17 cellular contexts compared by ENCODE assay signal in genomic region chr5:179825655-179826182, GRCh38. TPM values are rescaled to one million over a fixed set of nuclear protein-coding genes. Genes with fewer than 3 reads are reported as not detected.
DNase-seq lines count a peak whose midpoint lies in the region; ATAC-seq, FAIRE-seq and TF ChIP-seq lines count a peak whose summit lies in the region.
"Had no signal": no experiment of that assay in that cellular context is flagged by ENCODE, and none has a peak within 500 bp of the region (broad histone marks: within the 10 kb centered on the region; RNA-seq: fewer than 3 reads in every experiment).

No MANE protein-coding gene starts in this region.

- H3K4me3 Mint-ChIP-seq in Calu3 (ENCODE audit: low read depth, unreplicated experiment): peak overlapping the region; percentile 97
- no peak overlapping the region for H3K4me3 Mint-ChIP-seq in naive thymus-derived CD8-positive, alpha-beta T cell
- H3K4me3 Mint-ChIP-seq: T-helper 1 cell treated with Interleukin-12 subunit alpha and Interleukin-12 subunit beta and Interleukin-4 antibody, amounts not matched to agents 30 μg/mL and 1 μg/mL, for 36 hours had no signal

- peak overlapping the region; percentile 81 for H3K27ac Mint-ChIP-seq in Calu3 (ENCODE audit: unreplicated experiment)
- peak overlapping the region in 3 of 10 donors; percentile 8 to 55 (median 44) for H3K27ac Mint-ChIP-seq in naive thymus-derived CD8-positive, alpha-beta T cell
- H3K27ac Mint-ChIP-seq: T-helper 1 cell treated with Interleukin-12 subunit alpha and Interleukin-12 subunit beta and Interleukin-4 antibody, amounts not matched to agents 30 μg/mL and 1 μg/mL, for 36 hours had no signal

- TF ChIP-seq CTCF in Calu3 (IDR thresholded peaks at IDR 0.05; ENCODE audit: unreplicated experiment) (no peak), GM12878 (IDR thresholded peaks at IDR 0.05 in 2 of 3, conservative IDR thresholded peaks at IDR 0.05 in 1 of 3; ENCODE audit: control insufficient read depth in 2 of 3, extremely low read depth in 1 of 3, insufficient read depth in 1 of 3, low read depth in 3 of 3, low read length in 3 of 3) (no peak)

- H2AFZ ChIP-seq in GM12878 (ENCODE audit: control insufficient read depth, low read depth, low read length) (no peak overlapping the region), mesenchymal stem cell (ENCODE audit: low read depth, low read length) (no peak overlapping the region)

- H3K4ac ChIP-seq in mesenchymal stem cell (ENCODE audit: low read depth in 1 of 2, low read length in 2 of 2): no peak overlapping the region

- H3K9ac ChIP-seq in GM12878 (ENCODE audit: control insufficient read depth, insufficient read depth, low read length) (no peak overlapping the region), mesenchymal stem cell (ENCODE audit: low read length) (peak overlapping the region; percentile 96)

- peaks cover 15% of the 10 kb centered on the region for H3K79me1 ChIP-seq in mesenchymal stem cell (replicated peaks; ENCODE audit: low read length, poor library complexity, severe bottlenecking)

- peaks cover 17% of the 10 kb centered on the region for H4K20me1 ChIP-seq in GM12878 (ENCODE audit: control insufficient read depth, insufficient read depth)

- RAD21 ChIA-PET in GM12878 (lab: Charles Lee; ENCODE audit: unreplicated experiment): no interaction called here

- H3K4me1 ChIP-seq in GM12878 (ENCODE audit: control insufficient read depth, insufficient read depth, low read length) (peaks cover 11% of the 10 kb centered on the region), mesenchymal stem cell (ENCODE audit: control insufficient read depth, insufficient read depth, low read depth, low read length) (peaks cover 39% of the 10 kb centered on the region)

- POLR2A ChIA-PET in GM12878 (lab: Charles Lee): interaction anchor here (1.2 kb wide), 1 partner anchor 63 kb away, joined by 5 read pairs; no protein-coding TSS in a partner anchor
- POLR2A ChIA-PET in naive thymus-derived CD8-positive, alpha-beta T cell (lab: Charles Lee): interaction anchor here (0.7 to 1.4 kb wide), 3 partner anchors 29 to 81 kb away, joined by 3 to 4 read pairs (median 3); partner anchors contain the start of gene LTC4S

- WGBS in GM12878 (ENCODE audit: insufficient coverage, insufficient replicate concordance, low lambda C conversion rate, missing lambda C conversion rate): 93% methylated on average over 13 of the region's 13 CpGs
- WGBS in mesenchymal stem cell: 93% methylated on average over 13 of the region's 13 CpGs

- no peak for TF ChIP-seq RAD21 in GM12878 (IDR thresholded peaks at IDR 0.05; ENCODE audit: insufficient read depth, low read depth, low read length)

- H2BK15ac ChIP-seq in mesenchymal stem cell (ENCODE audit: low read depth, poor library complexity, severe bottlenecking): no peak overlapping the region

- no peak overlapping the region for H3K18ac ChIP-seq in mesenchymal stem cell (ENCODE audit: low read depth in 1 of 2, low read length in 2 of 2)

- H3K36me3 ChIP-seq in GM12878 (ENCODE audit: control insufficient read depth in 2 of 2, insufficient read depth in 2 of 2, low read length in 1 of 2) (peaks cover 23 to 36% of the 10 kb centered on the region in 2 experiments), mesenchymal stem cell (ENCODE audit: control insufficient read depth in 1 of 2, insufficient read depth in 2 of 2, low read depth in 1 of 2, low read length in 2 of 2) (peaks cover 69 to 89% of the 10 kb centered on the region in 2 experiments)

- ATAC-seq in GM12878: no peak
- no peak for ATAC-seq in naive thymus-derived CD8-positive, alpha-beta T cell
- ATAC-seq in GM21528 (IDR thresholded peaks at IDR 0.05; ENCODE audit: low FRiP score, unreplicated experiment): no peak
- ATAC-seq: activated T-helper 17 cell treated with anti-CD3 and anti-CD28 coated beads, Interleukin-2, amount 50 U/mL, for 72 hours; body of pancreas; gastroesophageal sphincter had no signal

- H3K4me2 ChIP-seq in GM12878 (ENCODE audit: control insufficient read depth, insufficient read depth): no peak overlapping the region
- H3K4me2 ChIP-seq in mesenchymal stem cell (ENCODE audit: low read length, poor library complexity, severe bottlenecking): no peak overlapping the region

- H3K9me3 Mint-ChIP-seq in Calu3 (ENCODE audit: low read depth, unreplicated experiment): no peaks in the 10 kb centered on the region
- no peaks in the 10 kb centered on the region for H3K9me3 Mint-ChIP-seq in naive thymus-derived CD8-positive, alpha-beta T cell
- H3K9me3 Mint-ChIP-seq: activated T-helper 17 cell treated with anti-CD3 and anti-CD28 coated beads, Interleukin-2, amount 50 U/mL, for 72 hours; naive B cell; T-helper 1 cell treated with Interleukin-12 subunit alpha and Interleukin-12 subunit beta and Interleukin-4 antibody, amounts not matched to agents 30 μg/mL and 1 μg/mL, for 36 hours had no signal

- no peak overlapping the region for H3K27ac ChIP-seq in GM12878 (ENCODE audit: control insufficient read depth, insufficient read depth)
- H3K27ac ChIP-seq in mesenchymal stem cell (ENCODE audit: low read length, poor library complexity, severe bottlenecking): no peak overlapping the region
- H3K27ac ChIP-seq: gastroesophageal sphincter, right atrium auricular region had no signal

- H4K91ac ChIP-seq in mesenchymal stem cell (ENCODE audit: low read length): no peak overlapping the region

- no peak overlapping the region for H2AK5ac ChIP-seq in mesenchymal stem cell (ENCODE audit: low read length, severe bottlenecking)

- CTCF ChIA-PET in Calu3 (lab: Charles Lee): no interaction called here
- CTCF ChIA-PET in GM12878 (lab: Yijun Ruan, JAX): interaction anchor here (0.8 kb wide), 1 partner anchor 21 kb away, joined by 3 read pairs; no protein-coding TSS in a partner anchor

- H3K27me3 ChIP-seq in GM12878 (replicated peaks in 1 of 2; ENCODE audit: control insufficient read depth in 2 of 2, insufficient read depth in 2 of 2, low read length in 1 of 2) (no peaks in the 10 kb centered on the region), mesenchymal stem cell (ENCODE audit: control insufficient read depth in 1 of 2, insufficient read depth in 1 of 2, low read length in 2 of 2) (no peaks in the 10 kb centered on the region)
- H3K27me3 ChIP-seq: body of pancreas, gastroesophageal sphincter, right atrium auricular region, stomach had no signal

- in situ Hi-C loops in GM12878 (cut with MboI): no loop called here

- no peak overlapping the region for H3K14ac ChIP-seq in mesenchymal stem cell (ENCODE audit: low read length in 2 of 2)

- SMC1A ChIA-PET in GM12878 (lab: Charles Lee; ENCODE audit: uncharacterized antibody, unreplicated experiment): no interaction called here

- no peak for FAIRE-seq in GM12878 (lab: Jason Lieb, UNC)
- no peak for FAIRE-seq in HTR-8/SVneo (lab: Jason Lieb, UNC)
- FAIRE-seq: islet of Langerhans had no signal

- H3K4me1 Mint-ChIP-seq in Calu3 (ENCODE audit: low read depth, unreplicated experiment): peaks cover 57% of the 10 kb centered on the region
- H3K4me1 Mint-ChIP-seq in naive thymus-derived CD8-positive, alpha-beta T cell: peaks cover 26 to 46% (median 40%) of the 10 kb centered on the region in 4 donors

- H3K4me3 ChIP-seq in GM12878 (no peak overlapping the region), mesenchymal stem cell (ENCODE audit: insufficient read depth in 1 of 2, low read depth in 1 of 2, low read length in 2 of 2) (peak overlapping the region in 1 of 2 experiments; percentile 39)
- H3K4me3 ChIP-seq: body of pancreas, gastroesophageal sphincter, right atrium auricular region had no signal

- peak; percentile 54 for TF ChIP-seq POLR2A in GM12878 (IDR thresholded peaks at IDR 0.05; ENCODE audit: low read depth, low read length)

- no peak overlapping the region for H2BK5ac ChIP-seq in mesenchymal stem cell (ENCODE audit: low read depth, low read length, poor library complexity, severe bottlenecking)

- H2BK120ac ChIP-seq in mesenchymal stem cell (ENCODE audit: low read depth, low read length): no peak overlapping the region

- DNase-seq in AG08395 (ENCODE audit: low spot score) (peak; percentile 41), Calu3 (no peak), GM12878 (ENCODE audit: low read depth, low spot score) (no peak), mesenchymal stem cell (peak; percentile 31), NCI-H510A treated with DMSO at 0.1 percent for 48 hours (lab: John Stamatoyannopoulos, UW) (no peak), HTR-8/SVneo (ENCODE audit: insufficient read length, low spot score) (no peak)
- DNase-seq in naive thymus-derived CD8-positive, alpha-beta T cell: no peak
- DNase-seq: activated CD4-positive, alpha-beta T cell treated with anti-CD3 and anti-CD28 coated beads for 48 hours; naive B cell; stomach had no signal

- H3K9me3 ChIP-seq in GM12878 (replicated peaks; ENCODE audit: control insufficient read depth, insufficient read depth, low read length) (no peaks in the 10 kb centered on the region), mesenchymal stem cell (ENCODE audit: control insufficient read depth, low read length) (no peaks in the 10 kb centered on the region)
- H3K9me3 ChIP-seq: body of pancreas, gastroesophageal sphincter, right atrium auricular region, stomach had no signal

- H3K79me2 ChIP-seq in GM12878 (ENCODE audit: control insufficient read depth, insufficient read depth, low read length): peaks cover 25% of the 10 kb centered on the region

- peaks cover 100% of the 10 kb centered on the region for H3K36me3 Mint-ChIP-seq in Calu3 (ENCODE audit: insufficient read depth, unreplicated experiment)
- peaks cover 0 to 79% (median 13%) of the 10 kb centered on the region in 3 donors for H3K36me3 Mint-ChIP-seq in naive thymus-derived CD8-positive, alpha-beta T cell

- no peaks in the 10 kb centered on the region for H3K27me3 Mint-ChIP-seq in Calu3 (ENCODE audit: unreplicated experiment)
- H3K27me3 Mint-ChIP-seq in naive thymus-derived CD8-positive, alpha-beta T cell: peaks cover 0 to 2% (median 0%) of the 10 kb centered on the region in 5 donors
- H3K27me3 Mint-ChIP-seq: activated T-helper 17 cell treated with anti-CD3 and anti-CD28 coated beads, Interleukin-2, amount 50 U/mL, for 72 hours; naive B cell had no signal

- intact Hi-C loops in Calu3 (cut with micrococcal nuclease; ENCODE audit: unreplicated experiment) (no loop called here), GM12878 (cut with micrococcal nuclease; ENCODE audit: unreplicated experiment) (no loop called here)

- no peak overlapping the region for H4K8ac ChIP-seq in mesenchymal stem cell (ENCODE audit: low read length)

- H2BK12ac ChIP-seq in mesenchymal stem cell (ENCODE audit: low read length in 2 of 2): no peak overlapping the region

- H3K23ac ChIP-seq in mesenchymal stem cell (ENCODE audit: low read length in 2 of 2): no peak overlapping the region

- no peak for TF ChIP-seq EP300 in GM12878 (IDR thresholded peaks at IDR 0.05; ENCODE audit: borderline replicate concordance in 1 of 2, control insufficient read depth in 1 of 2, low read depth in 2 of 2, low read length in 2 of 2)

- BruUV-seq in Calu3 (replicated peaks; lab: Mats Ljungman, UMichigan) (no TSS peak), GM12878 (replicated peaks; lab: Mats Ljungman, UMichigan) (no TSS peak)

RNA-seq across cellular contexts. Expression of gene SQSTM1, which starts 5.0 kb away (rescaled TPM):
- total RNA-seq in Calu3 (2022) (1,023 and 1,145 TPM in 2 replicates), GM12878 (2014; rRNA removed) (127 and 138 TPM in 2 replicates), GM12878 (2014; rRNA removed; fragmentation: Illumina TruSeq; extraction: Trizol) (43.7 and 45.0 TPM in 2 replicates), GM12878 (2021) (105 and 106 TPM in 2 replicates)
- total RNA-seq in GM12878 (2013; cell fraction: nucleolus; rRNA removed): 109 and 123 TPM in 2 replicates
- 45.8 TPM for polyA plus RNA-seq in GM12878 (2011; ENCODE audit: low read depth)
- polyA plus RNA-seq in GM12878 (2011; rRNA removed) (33.6 and 53.8 TPM in 2 replicates), GM12878 (2014; fragmentation: Illumina TruSeq; extraction: Trizol) (23.8 and 54.0 TPM in 2 replicates), GM12878 (2014; fragmentation: Nextera tagmentation; extraction: Ambion mirVana) (1 to 10 TPM; 6.3 to 8.1 TPM), GM12878 (2014; rRNA removed) (70.1 and 75.3 TPM in 2 replicates), GM12878 (2016; fragmentation: Nextera tagmentation; extraction: Ambion mirVana) (100 to 1,000 TPM; 117 to 127 TPM)
- polyA plus RNA-seq in GM12878 (2011; cell fraction: cytosol; rRNA removed): 81.2 and 91.2 TPM in 2 replicates
- 114 and 124 TPM in 2 replicates for polyA plus RNA-seq in GM12878 (2011; cell fraction: nucleus; rRNA removed)
- polyA plus RNA-seq in GM12878 (2012): 128 and 145 TPM in 2 replicates
- polyA minus RNA-seq in GM12878 (2011; rRNA and poly(A)+ RNA removed): 32.2 and 65.4 TPM in 2 replicates
- polyA minus RNA-seq in GM12878 (2011; cell fraction: cytosol; rRNA and poly(A)+ RNA removed): 73.9 and 76.5 TPM in 2 replicates
- 135 and 203 TPM in 2 replicates for polyA minus RNA-seq in GM12878 (2011; cell fraction: nucleus; rRNA and poly(A)+ RNA removed)
- 544 TPM for polyA plus RNA-seq in mesenchymal stem cell (2013, experiment 1 of 2)
- polyA plus RNA-seq in mesenchymal stem cell (2013, experiment 2 of 2): 553 TPM
- 100 to 1,000 TPM; 357 to 370 TPM for total RNA-seq in naive thymus-derived CD8-positive, alpha-beta T cell
- polyA plus RNA-seq in naive thymus-derived CD8-positive, alpha-beta T cell: 100 to 1,000 TPM; 144 to 157 (median 150) TPM

RNA-seq across cellular contexts. Expression of gene MGAT4B, which starts 19.1 kb away (rescaled TPM):
- total RNA-seq in Calu3 (2022) (610 and 613 TPM in 2 replicates), GM12878 (2014; rRNA removed) (44.7 and 46.0 TPM in 2 replicates), GM12878 (2014; rRNA removed; fragmentation: Illumina TruSeq; extraction: Trizol) (25.2 and 34.4 TPM in 2 replicates), GM12878 (2021) (66.2 and 82.5 TPM in 2 replicates)
- total RNA-seq in GM12878 (2013; cell fraction: nucleolus; rRNA removed): 94.1 and 97.6 TPM in 2 replicates
- polyA plus RNA-seq in GM12878 (2011; ENCODE audit: low read depth): 24.6 TPM
- polyA plus RNA-seq in GM12878 (2011; rRNA removed) (24.5 and 42.8 TPM in 2 replicates), GM12878 (2014; fragmentation: Illumina TruSeq; extraction: Trizol) (27.2 and 33.3 TPM in 2 replicates), GM12878 (2014; fragmentation: Nextera tagmentation; extraction: Ambion mirVana) (under 1 TPM in 1 of 2 experiments, not detected in 1; 0.60 TPM), GM12878 (2014; rRNA removed) (59.3 and 69.7 TPM in 2 replicates), GM12878 (2016; fragmentation: Nextera tagmentation; extraction: Ambion mirVana) (1 to 10 TPM; 7.6 to 8.3 TPM)
- polyA plus RNA-seq in GM12878 (2011; cell fraction: cytosol; rRNA removed): 57.3 and 70.6 TPM in 2 replicates
- polyA plus RNA-seq in GM12878 (2011; cell fraction: nucleus; rRNA removed): 263 and 274 TPM in 2 replicates
- polyA plus RNA-seq in GM12878 (2012): 44.2 and 50.9 TPM in 2 replicates
- polyA minus RNA-seq in GM12878 (2011; rRNA and poly(A)+ RNA removed): 41.5 and 69.5 TPM in 2 replicates
- 23.1 and 28.3 TPM in 2 replicates for polyA minus RNA-seq in GM12878 (2011; cell fraction: cytosol; rRNA and poly(A)+ RNA removed)
- 83.3 and 122 TPM in 2 replicates for polyA minus RNA-seq in GM12878 (2011; cell fraction: nucleus; rRNA and poly(A)+ RNA removed)
- 182 TPM for polyA plus RNA-seq in mesenchymal stem cell (2013, experiment 1 of 2)
- polyA plus RNA-seq in mesenchymal stem cell (2013, experiment 2 of 2): 176 TPM
- 100 to 1,000 TPM; 170 to 175 TPM for total RNA-seq in naive thymus-derived CD8-positive, alpha-beta T cell
- 10 to 100 TPM in 2 of 3 donors, 1 to 10 TPM in 1; 7.8 to 20.9 (median 13.5) TPM for polyA plus RNA-seq in naive thymus-derived CD8-positive, alpha-beta T cell

RNA-seq across cellular contexts. Expression of gene LTC4S, which starts 31.9 kb away (rescaled TPM):
- 2.2 and 4.9 TPM in 2 replicates for total RNA-seq in Calu3 (2022)
- total RNA-seq in GM12878 (2013; cell fraction: nucleolus; rRNA removed): 1.1 and 1.8 TPM in 2 replicates
- 1.1 and 1.8 TPM in 2 replicates for total RNA-seq in GM12878 (2014; rRNA removed)
- total RNA-seq in GM12878 (2014; rRNA removed; fragmentation: Illumina TruSeq; extraction: Trizol): not detected in 2 replicates
- total RNA-seq in GM12878 (2021): 2.0 and 3.6 TPM in 2 replicates
- polyA plus RNA-seq in GM12878 (2011; ENCODE audit: low read depth): not detected
- not detected in 2 replicates for polyA plus RNA-seq in GM12878 (2011; rRNA removed)
- polyA plus RNA-seq in GM12878 (2011; cell fraction: cytosol; rRNA removed): 0.13 and 0.20 TPM in 2 replicates
- polyA plus RNA-seq in GM12878 (2011; cell fraction: nucleus; rRNA removed): 0.33 and 0.50 TPM in 2 replicates
- polyA plus RNA-seq in GM12878 (2012): 0.66 TPM in 1 of 2 replicates, not detected in the other
- not detected in 2 replicates for polyA plus RNA-seq in GM12878 (2014; fragmentation: Illumina TruSeq; extraction: Trizol)
- polyA plus RNA-seq in GM12878 (2014; fragmentation: Nextera tagmentation; extraction: Ambion mirVana): not detected
- polyA plus RNA-seq in GM12878 (2014; rRNA removed): 1.6 and 2.0 TPM in 2 replicates
- polyA plus RNA-seq in GM12878 (2016; fragmentation: Nextera tagmentation; extraction: Ambion mirVana): 1 to 10 TPM in 1 of 2 experiments, under 1 TPM in 1; 0.78 to 1.3 TPM
- polyA minus RNA-seq in GM12878 (2011; rRNA and poly(A)+ RNA removed): not detected in 2 replicates
- not detected in 2 replicates for polyA minus RNA-seq in GM12878 (2011; cell fraction: cytosol; rRNA and poly(A)+ RNA removed)
- 0.73 and 0.77 TPM in 2 replicates for polyA minus RNA-seq in GM12878 (2011; cell fraction: nucleus; rRNA and poly(A)+ RNA removed)
- 0.22 TPM for polyA plus RNA-seq in mesenchymal stem cell (2013, experiment 1 of 2)
- polyA plus RNA-seq in mesenchymal stem cell (2013, experiment 2 of 2): 0.29 TPM
- 1 to 10 TPM; 5.5 to 6.1 TPM for total RNA-seq in naive thymus-derived CD8-positive, alpha-beta T cell
- 1 to 10 TPM; 1.5 to 2.9 (median 2.0) TPM for polyA plus RNA-seq in naive thymus-derived CD8-positive, alpha-beta T cell

RNA-seq across cellular contexts. Expression of gene MRNIP, which starts 32.9 kb away (rescaled TPM):
- total RNA-seq in Calu3 (2022): 41.5 and 47.1 TPM in 2 replicates
- 156 and 160 TPM in 2 replicates for total RNA-seq in GM12878 (2013; cell fraction: nucleolus; rRNA removed)
- total RNA-seq in GM12878 (2014; rRNA removed): 16.2 and 17.7 TPM in 2 replicates
- 7.8 and 10.5 TPM in 2 replicates for total RNA-seq in GM12878 (2014; rRNA removed; fragmentation: Illumina TruSeq; extraction: Trizol)
- total RNA-seq in GM12878 (2021): 13.3 and 17.4 TPM in 2 replicates
- polyA plus RNA-seq in GM12878 (2011; ENCODE audit: low read depth): 15.8 TPM
- 30.4 and 30.9 TPM in 2 replicates for polyA plus RNA-seq in GM12878 (2011; rRNA removed)
- polyA plus RNA-seq in GM12878 (2011; cell fraction: cytosol; rRNA removed): 35.9 and 43.8 TPM in 2 replicates
- polyA plus RNA-seq in GM12878 (2011; cell fraction: nucleus; rRNA removed): 161 and 182 TPM in 2 replicates
- 21.8 and 22.8 TPM in 2 replicates for polyA plus RNA-seq in GM12878 (2012)
- 9.7 and 12.3 TPM in 2 replicates for polyA plus RNA-seq in GM12878 (2014; fragmentation: Illumina TruSeq; extraction: Trizol)
- 10 to 100 TPM in 1 of 2 experiments, 1 to 10 TPM in 1; 2.4 to 13.6 TPM for polyA plus RNA-seq in GM12878 (2014; fragmentation: Nextera tagmentation; extraction: Ambion mirVana)
- 28.3 and 28.9 TPM in 2 replicates for polyA plus RNA-seq in GM12878 (2014; rRNA removed)
- 10 to 100 TPM; 10.0 to 12.7 TPM for polyA plus RNA-seq in GM12878 (2016; fragmentation: Nextera tagmentation; extraction: Ambion mirVana)
- 9.7 and 17.6 TPM in 2 replicates for polyA minus RNA-seq in GM12878 (2011; rRNA and poly(A)+ RNA removed)
- polyA minus RNA-seq in GM12878 (2011; cell fraction: cytosol; rRNA and poly(A)+ RNA removed): 4.4 and 5.6 TPM in 2 replicates
- polyA minus RNA-seq in GM12878 (2011; cell fraction: nucleus; rRNA and poly(A)+ RNA removed): 15.0 and 23.3 TPM in 2 replicates
- polyA plus RNA-seq in mesenchymal stem cell (2013, experiment 1 of 2): 9.7 TPM
- polyA plus RNA-seq in mesenchymal stem cell (2013, experiment 2 of 2): 10.7 TPM
- 100 to 1,000 TPM; 119 to 122 TPM for total RNA-seq in naive thymus-derived CD8-positive, alpha-beta T cell
- polyA plus RNA-seq in naive thymus-derived CD8-positive, alpha-beta T cell: 10 to 100 TPM; 13.6 to 18.5 (median 15.5) TPM

Comparison
In these comparisons a context has a peak if more than half of its experiments do, and no peak if none do; other contexts are left out.
1. DNase-seq: peak in AG08395 (single experiment) and mesenchymal stem cell (single experiment); none in Calu3 (single experiment), GM12878 (single experiment), NCI-H510A treated with DMSO at 0.1 percent for 48 hours (single experiment), naive thymus-derived CD8-positive, alpha-beta T cell (0 of 10) and HTR-8/SVneo (single experiment).